15 cellular contexts compared by ENCODE assay signal in the genomic region with DNA sequence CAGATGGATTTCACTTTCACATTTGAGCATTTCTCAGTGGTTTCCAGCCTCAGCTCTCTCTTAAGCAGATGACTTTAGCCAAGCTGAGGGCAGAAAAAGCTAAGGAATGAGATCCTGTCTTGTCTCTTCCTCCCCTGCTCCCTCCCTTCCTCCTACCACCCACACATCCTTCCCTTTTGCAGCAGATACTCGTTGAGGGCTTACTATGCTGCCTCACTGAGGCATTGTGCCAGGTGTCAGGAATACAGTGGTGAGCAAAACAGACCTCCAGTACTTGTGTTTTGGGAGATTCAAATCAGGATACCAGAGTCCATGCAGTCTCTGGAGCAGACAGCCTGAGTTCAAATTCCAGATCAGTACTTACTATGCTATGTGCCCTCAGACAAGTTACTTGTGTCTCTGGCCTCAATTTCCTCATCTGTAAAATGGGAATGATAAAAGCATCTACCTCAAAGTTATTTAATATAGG. TPM values are rescaled to one million over a fixed set of nuclear protein-coding genes. Genes with fewer than 3 reads are reported as not detected.
A peak's percentile ranks its signal among the peaks of the same experiment; 100 is the strongest.
DNase-seq lines count a peak whose midpoint lies in the region; ATAC-seq, FAIRE-seq and TF ChIP-seq lines count a peak whose summit lies in the region.
"Had no signal": no experiment of that assay in that cellular context is flagged by ENCODE, and none has a peak within 500 bp of the region (broad histone marks: within the 10 kb centered on the region; RNA-seq: fewer than 3 reads in every experiment).

No MANE protein-coding gene starts in this region.

- no peaks in the 10 kb centered on the region for H3K27me3 ChIP-seq in IMR-90 (ENCODE audit: control insufficient read depth, insufficient read depth, low read length)
- H3K27me3 ChIP-seq in brain microvascular endothelial cell (replicated peaks), result no peaks in the 10 kb centered on the region
- H3K27me3 ChIP-seq in HepG2 (ENCODE audit: control insufficient read depth in 1 of 2, insufficient read depth in 2 of 2, low read length in 2 of 2), result no peaks in the 10 kb centered on the region; a peak in 1 of 5 replicates
- H3K27me3 ChIP-seq: ovary had no signal

- H3K18ac ChIP-seq in IMR-90 (ENCODE audit: low read depth, low read length), result no peak overlapping the region

- H3K79me2 ChIP-seq in HepG2 (ENCODE audit: insufficient read depth, low read length), result no peaks in the 10 kb centered on the region

- no peak overlapping the region for H4K91ac ChIP-seq in IMR-90 (ENCODE audit: insufficient read depth, low read depth, low read length)

- dilution Hi-C loops in IMR-90 (cut with HindIII; ENCODE audit: low sequenced_read_pairs, unreplicated experiment), result no loop called here

- no peaks in the 10 kb centered on the region for H3K9me3 Mint-ChIP-seq in activated naive CD4-positive, alpha-beta T cell treated with anti-CD3 and anti-CD28 coated beads, Interleukin-2, amount 10 ng/mL, durations not matched to agents 7 days and 5 days
- no peaks in the 10 kb centered on the region for H3K9me3 Mint-ChIP-seq in stimulated activated naive CD8-positive, alpha-beta T cell treated with anti-CD3 and anti-CD28 coated beads, Interleukin-15, amount 100 ng/mL, for 72 hours
- H3K9me3 Mint-ChIP-seq: activated naive CD8-positive, alpha-beta T cell treated with anti-CD3 and anti-CD28 coated beads for 36 hours had no signal

- no TSS peak for BruUV-seq in IMR-90 (replicated peaks; lab: Mats Ljungman, UMichigan)
- BruUV-seq in HepG2 (replicated peaks; lab: Mats Ljungman, UMichigan), result no TSS peak

- TF ChIP-seq CTCF in AG09309 (IDR thresholded peaks at IDR 0.05; ENCODE audit: control insufficient read depth, insufficient read depth, low read depth, low read length, missing control alignments) (no peak), IMR-90 (conservative IDR thresholded peaks at IDR 0.05; ENCODE audit: low read depth, low read length) (no peak), brain microvascular endothelial cell (IDR thresholded peaks at IDR 0.05; ENCODE audit: low read depth, low read length, missing control alignments) (no peak), HepG2 (CRISPR knock-in tag; IDR thresholded peaks at IDR 0.05) (no peak)

- H2AK9ac ChIP-seq in IMR-90 (replicated peaks; ENCODE audit: low read depth, low read length, poor library complexity), result peak overlapping the region; percentile 7

- H4K8ac ChIP-seq in IMR-90 (ENCODE audit: low read depth in 2 of 2, low read length in 2 of 2), result no peak overlapping the region

- no CpG with 5 or more reads among the region's 1 CpG for WGBS in IMR-90 (ENCODE audit: extremely low coverage in 2 of 2, insufficient read length in 1 of 2), 2 experiments
- WGBS in HepG2 (ENCODE audit: low lambda C conversion rate), result 0% methylated on average over 1 of the region's 1 CpG

- no peak overlapping the region for H2BK15ac ChIP-seq in IMR-90 (ENCODE audit: low read depth, low read length)

- no peak overlapping the region for H4K5ac ChIP-seq in IMR-90 (ENCODE audit: low read depth, low read length)

- DNase-seq in AG09309 (ENCODE audit: low read depth) (peak; percentile 55), IMR-90 (peak; percentile 79), brain microvascular endothelial cell (peak; percentile 39), HepG2 (ENCODE audit: low spot score) (no peak), T-helper 9 cell (no peak), KG1 (lab: John Stamatoyannopoulos, UW) (no peak)
- no peak for DNase-seq in activated naive CD4-positive, alpha-beta T cell treated with anti-CD3 and anti-CD28 coated beads, Interleukin-2, amount 10 ng/mL, durations not matched to agents 7 days and 5 days
- no peak for DNase-seq in stimulated activated naive CD8-positive, alpha-beta T cell treated with anti-CD3 and anti-CD28 coated beads, Interleukin-15, amount 100 ng/mL, for 72 hours
- DNase-seq: activated naive CD8-positive, alpha-beta T cell treated with anti-CD3 and anti-CD28 coated beads for 36 hours; dorsolateral prefrontal cortex; glutamatergic neuron; NCI-H1417 treated with DMSO at 0.1 percent for 48 hours; ovary; Right ventricle myocardium superior had no signal

- no peak for TF ChIP-seq POLR2A in IMR-90 (IDR thresholded peaks at IDR 0.05; ENCODE audit: low read depth, low read length)
- no peak for TF ChIP-seq POLR2A in HepG2 (IDR thresholded peaks at IDR 0.05; ENCODE audit: insufficient read depth in 1 of 2, low read depth in 2 of 2, low read length in 2 of 2)

- H3K4me2 ChIP-seq in IMR-90 (ENCODE audit: low read depth, low read length), result peak overlapping the region; percentile 11
- H3K4me2 ChIP-seq in HepG2 (ENCODE audit: low read depth, low read length), result no peak overlapping the region

- intact Hi-C loops in IMR-90 (cut with micrococcal nuclease) (no loop called here), HepG2 (cut with micrococcal nuclease; ENCODE audit: unreplicated experiment) (no loop called here)

- no peak overlapping the region for H3K23ac ChIP-seq in IMR-90 (ENCODE audit: low read depth, low read length)

- no peaks in the 10 kb centered on the region for H3K9me3 ChIP-seq in IMR-90 (ENCODE audit: control insufficient read depth, insufficient read depth, low read length)
- no peaks in the 10 kb centered on the region for H3K9me3 ChIP-seq in HepG2 (ENCODE audit: low read length)
- H3K9me3 ChIP-seq: ovary had no signal

- no peaks in the 10 kb centered on the region for H3K36me3 Mint-ChIP-seq in activated naive CD4-positive, alpha-beta T cell treated with anti-CD3 and anti-CD28 coated beads, Interleukin-2, amount 10 ng/mL, durations not matched to agents 7 days and 5 days
- H3K36me3 Mint-ChIP-seq: activated naive CD8-positive, alpha-beta T cell treated with anti-CD3 and anti-CD28 coated beads for 36 hours; CD14-positive monocyte had no signal

- H3K14ac ChIP-seq in IMR-90 (replicated peaks; ENCODE audit: low read depth, low read length), result 0 out of 2 replicates have a peak overlapping the region, but pooled peaks have one; percentile 45

- H2BK120ac ChIP-seq in IMR-90 (ENCODE audit: low read depth, low read length), result no peak overlapping the region

- peaks cover 12% of the 10 kb centered on the region for H3K27me3 Mint-ChIP-seq in activated naive CD4-positive, alpha-beta T cell treated with anti-CD3 and anti-CD28 coated beads, Interleukin-2, amount 10 ng/mL, durations not matched to agents 7 days and 5 days
- peaks cover 35% of the 10 kb centered on the region for H3K27me3 Mint-ChIP-seq in stimulated activated naive CD8-positive, alpha-beta T cell treated with anti-CD3 and anti-CD28 coated beads, Interleukin-15, amount 100 ng/mL, for 72 hours

- no peak overlapping the region for H3K56ac ChIP-seq in IMR-90 (ENCODE audit: extremely low read depth, insufficient read depth, low read length)

- H3K4ac ChIP-seq in IMR-90 (ENCODE audit: low read depth, low read length), result no peak overlapping the region

- H4K20me1 ChIP-seq in IMR-90 (ENCODE audit: insufficient read depth, low read length), result no peaks in the 10 kb centered on the region
- no peaks in the 10 kb centered on the region for H4K20me1 ChIP-seq in HepG2 (ENCODE audit: insufficient read depth, low read length)

- H2AK5ac ChIP-seq in IMR-90 (ENCODE audit: low read depth, low read length), result no peak overlapping the region

- FAIRE-seq in HepG2 (lab: Jason Lieb, UNC), result no peak

- no peak overlapping the region for H3K4me3 Mint-ChIP-seq in activated naive CD4-positive, alpha-beta T cell treated with anti-CD3 and anti-CD28 coated beads, Interleukin-2, amount 10 ng/mL, durations not matched to agents 7 days and 5 days
- no peak overlapping the region for H3K4me3 Mint-ChIP-seq in stimulated activated naive CD8-positive, alpha-beta T cell treated with anti-CD3 and anti-CD28 coated beads, Interleukin-15, amount 100 ng/mL, for 72 hours
- H3K4me3 Mint-ChIP-seq: activated naive CD8-positive, alpha-beta T cell treated with anti-CD3 and anti-CD28 coated beads for 36 hours had no signal

- no peak for TF ChIP-seq RAD21 in IMR-90 (IDR thresholded peaks at IDR 0.05; ENCODE audit: low read length)
- no peak for TF ChIP-seq RAD21 in HepG2 (CRISPR knock-in tag; IDR thresholded peaks at IDR 0.05)

- 0 out of 2 replicates have a peak overlapping the region, but pooled peaks have one; percentile 2 for H3K9ac ChIP-seq in IMR-90 (ENCODE audit: low read depth, low read length)
- no peak overlapping the region for H3K9ac ChIP-seq in HepG2 (ENCODE audit: insufficient read depth, low read depth, low read length)

- no peak overlapping the region for H2BK20ac ChIP-seq in IMR-90 (ENCODE audit: low read depth, low read length)

- POLR2A ChIA-PET in IMR-90 (lab: Charles Lee; ENCODE audit: unreplicated experiment), result no interaction called here
- POLR2A ChIA-PET in HepG2 (lab: Yijun Ruan, JAX), result no interaction called here

- peak; percentile 91 for ATAC-seq in IMR-90 (ENCODE audit: low read depth)
- no peak for ATAC-seq in HepG2
- no peak for ATAC-seq in stimulated activated naive CD8-positive, alpha-beta T cell treated with anti-CD3 and anti-CD28 coated beads, Interleukin-15, amount 100 ng/mL, for 72 hours

- H3K4me1 Mint-ChIP-seq in activated naive CD4-positive, alpha-beta T cell treated with anti-CD3 and anti-CD28 coated beads, Interleukin-2, amount 10 ng/mL, durations not matched to agents 7 days and 5 days, result no peaks in the 10 kb centered on the region
- H3K4me1 Mint-ChIP-seq in stimulated activated naive CD8-positive, alpha-beta T cell treated with anti-CD3 and anti-CD28 coated beads, Interleukin-15, amount 100 ng/mL, for 72 hours, result peaks cover 7% of the 10 kb centered on the region

- peak overlapping the region; percentile 71 for H2AFZ ChIP-seq in IMR-90 (replicated peaks; ENCODE audit: low read length, poor library complexity)
- no peak overlapping the region for H2AFZ ChIP-seq in HepG2 (ENCODE audit: low read length)

- H3K27ac Mint-ChIP-seq in activated naive CD4-positive, alpha-beta T cell treated with anti-CD3 and anti-CD28 coated beads, Interleukin-2, amount 10 ng/mL, durations not matched to agents 7 days and 5 days, result no peak overlapping the region
- H3K27ac Mint-ChIP-seq in stimulated activated naive CD8-positive, alpha-beta T cell treated with anti-CD3 and anti-CD28 coated beads, Interleukin-15, amount 100 ng/mL, for 72 hours, result no peak overlapping the region
- H3K27ac Mint-ChIP-seq: activated naive CD8-positive, alpha-beta T cell treated with anti-CD3 and anti-CD28 coated beads for 36 hours; CD14-positive monocyte had no signal

- no peaks in the 10 kb centered on the region for H3K9me1 ChIP-seq in IMR-90 (ENCODE audit: insufficient read depth, low read length)

- in situ Hi-C loops in IMR-90 (cut with MboI; ENCODE audit: low sequenced_read_pairs) (no loop called here), brain microvascular endothelial cell (cut with HindIII; ENCODE audit: low pct_ligation_motif_present, low sequenced_read_pairs) (no loop called here), HepG2 (cut with HindIII; ENCODE audit: extremely low pct_ligation_motif_present, low pct_unique_long_range_greater_than_20kb) (no loop called here)

- H3K4me1 ChIP-seq in IMR-90 (ENCODE audit: control insufficient read depth, insufficient read depth, low read length) (no peaks in the 10 kb centered on the region), HepG2 (ENCODE audit: insufficient read depth, low read length) (no peaks in the 10 kb centered on the region)

- H3K36me3 ChIP-seq in IMR-90 (ENCODE audit: control insufficient read depth, insufficient read depth, low read length) (0 out of 2 replicates have a peak, but pooled peaks cover 1% of the 10 kb centered on the region), brain microvascular endothelial cell (replicated peaks) (no peaks in the 10 kb centered on the region), HepG2 (replicated peaks in 1 of 2; ENCODE audit: control insufficient read depth in 1 of 2, insufficient read depth in 2 of 2, low read length in 2 of 2) (no peaks in the 10 kb centered on the region)
- H3K36me3 ChIP-seq: ovary had no signal

- TF ChIP-seq EP300 in HepG2 (IDR thresholded peaks at IDR 0.05; ENCODE audit: low read depth in 2 of 2, low read length in 2 of 2) (no peak), HepG2 (CRISPR knock-in tag; IDR thresholded peaks at IDR 0.05; ENCODE audit: borderline replicate concordance) (no peak)

- H3K27ac ChIP-seq in IMR-90 (ENCODE audit: insufficient read depth, low read length), result no peak overlapping the region
- H3K27ac ChIP-seq in brain microvascular endothelial cell, result no peak overlapping the region
- H3K27ac ChIP-seq in HepG2 (ENCODE audit: extremely low read length, insufficient read depth, low read length), result no peak overlapping the region
- H3K27ac ChIP-seq: dorsolateral prefrontal cortex, ovary had no signal

- H2BK5ac ChIP-seq in IMR-90 (ENCODE audit: low read depth, low read length, poor library complexity, severe bottlenecking), result no peak overlapping the region

- H3K4me3 ChIP-seq in AG09309 (ENCODE audit: control insufficient read depth, low read depth, low read length) (no peak overlapping the region), IMR-90 (ENCODE audit: insufficient read depth, low read depth, low read length) (peak overlapping the region; percentile 9; the same call in 1 of the 2 replicates), brain microvascular endothelial cell (ENCODE audit: low read depth, low read length) (no peak overlapping the region), HepG2 (replicated peaks in 1 of 3; ENCODE audit: insufficient read depth in 1 of 3, low read depth in 2 of 3, low read length in 3 of 3) (no peak overlapping the region)
- H3K4me3 ChIP-seq: dorsolateral prefrontal cortex, ovary had no signal

- H3K79me1 ChIP-seq in IMR-90 (ENCODE audit: low read depth in 1 of 2, low read length in 2 of 2), result peaks cover 0 to 3% of the 10 kb centered on the region in 2 experiments; a peak in 1 of 4 replicates

- CTCF ChIA-PET in IMR-90 (lab: Yijun Ruan, JAX) (interaction anchor here (0.7 kb wide), 1 partner anchor 1074 kb away, joined by 3 read pairs; no protein-coding TSS in a partner anchor), HepG2 (lab: Yijun Ruan, JAX; ENCODE audit: low intra/inter-chr PET ratio, low total read pairs) (no interaction called here)
- CTCF ChIA-PET in activated naive CD4-positive, alpha-beta T cell treated with anti-CD3 and anti-CD28 coated beads, Interleukin-2, amount 10 ng/mL, durations not matched to agents 7 days and 5 days (lab: Charles Lee), result no interaction called here

RNA-seq across cellular contexts. Expression of a gene that starts 43.2 kb away (rescaled TPM):
- 0.54 and 0.83 TPM in 2 replicates for total RNA-seq in IMR-90 (2012; rRNA removed)
- 0.37 and 0.53 TPM in 2 replicates for polyA plus RNA-seq in IMR-90 (2012; rRNA removed)
- polyA plus RNA-seq in IMR-90 (2012; cell fraction: cytosol; rRNA removed), result 0.31 and 0.81 TPM in 2 replicates
- 0.61 and 1.3 TPM in 2 replicates for polyA plus RNA-seq in IMR-90 (2012; cell fraction: nucleus; rRNA removed; ENCODE audit: low replicate concordance)
- total RNA-seq in HepG2 (2016; rRNA removed; fragmentation: Illumina TruSeq; extraction: Trizol), result 0.03 and 0.09 TPM in 2 replicates
- 0.20 TPM in 1 of 2 replicates, not detected in the other for total RNA-seq in HepG2 (2016; cell fraction: cytosol; rRNA removed; fragmentation: Illumina TruSeq; extraction: Trizol; ENCODE audit: low read depth)
- total RNA-seq in HepG2 (2016; cell fraction: insoluble cytoplasmic fraction; rRNA removed; fragmentation: Illumina TruSeq; extraction: Trizol), result 0.06 and 0.07 TPM in 2 replicates
- 0.09 and 0.10 TPM in 2 replicates for total RNA-seq in HepG2 (2016; cell fraction: membrane; rRNA removed; fragmentation: Illumina TruSeq; extraction: Trizol)
- 0.06 and 0.09 TPM in 2 replicates for total RNA-seq in HepG2 (2016; cell fraction: nucleus; rRNA removed; fragmentation: Illumina TruSeq; extraction: Trizol)
- 0.08 and 0.09 TPM in 2 replicates for polyA plus RNA-seq in HepG2 (2011; rRNA removed)
- 0.03 and 0.05 TPM in 2 replicates for polyA plus RNA-seq in HepG2 (2011; cell fraction: cytosol; rRNA removed)
- 0.39 and 0.78 TPM in 2 replicates for polyA plus RNA-seq in HepG2 (2011; cell fraction: nucleus; rRNA removed)
- polyA plus RNA-seq in HepG2 (2012), result 0.23 and 0.25 TPM in 2 replicates
- not detected in 2 replicates for polyA plus RNA-seq in HepG2 (2016; cell fraction: cytosol; fragmentation: Illumina TruSeq; extraction: Trizol; ENCODE audit: low read depth)
- polyA plus RNA-seq in HepG2 (2016; cell fraction: insoluble cytoplasmic fraction; fragmentation: Illumina TruSeq; extraction: Trizol; ENCODE audit: low read depth), result 0.10 TPM in 1 of 2 replicates, not detected in the other
- polyA plus RNA-seq in HepG2 (2016; cell fraction: membrane; fragmentation: Illumina TruSeq; extraction: Trizol; ENCODE audit: low read depth), result not detected in 2 replicates
- 0.15 TPM in 1 of 2 replicates, not detected in the other for polyA plus RNA-seq in HepG2 (2016; cell fraction: nucleus; fragmentation: Illumina TruSeq; extraction: Trizol; ENCODE audit: insufficient read depth, low read depth)
- 0.02 and 0.26 TPM in 2 replicates for polyA minus RNA-seq in HepG2 (2011; rRNA and poly(A)+ RNA removed; ENCODE audit: low replicate concordance)
- polyA minus RNA-seq in HepG2 (2011; cell fraction: cytosol; rRNA and poly(A)+ RNA removed), result 0.09 and 0.20 TPM in 2 replicates
- polyA minus RNA-seq in HepG2 (2011; cell fraction: nucleus; rRNA and poly(A)+ RNA removed), result 0.39 and 1.2 TPM in 2 replicates

Comparison
In these comparisons a context has a peak if more than half of its experiments do, and no peak if none do; other contexts are left out.
1. DNase-seq: peak in AG09309 (single experiment), IMR-90 (single experiment) and brain microvascular endothelial cell (single experiment); none in HepG2 (single experiment), activated naive CD4-positive, alpha-beta T cell treated with anti-CD3 and anti-CD28 coated beads, Interleukin-2, amount 10 ng/mL, durations not matched to agents 7 days and 5 days (single experiment), T-helper 9 cell (single experiment), KG1 (single experiment) and stimulated activated naive CD8-positive, alpha-beta T cell treated with anti-CD3 and anti-CD28 coated beads, Interleukin-15, amount 100 ng/mL, for 72 hours (0 of 2).